Comparison of ENCODE assay signal across 8 cellular contexts in genomic region chr12:112012775-112013600, GRCh38. TPM values are rescaled to one million over a fixed set of nuclear protein-coding genes. Genes with fewer than 3 reads are reported as not detected.
DNase-seq lines count a peak whose midpoint lies in the region; ATAC-seq, FAIRE-seq and TF ChIP-seq lines count a peak whose summit lies in the region.

ERP29 (plus strand) TSS chr12:112013426; CDS start chr12:112013466, 40 bp downstream.
TMEM116 (minus strand) TSS chr12:112013165; CDS start chr12:112005270, 7,895 bp downstream.

- intact Hi-C loops in kidney (cut with DNase I), result no loop called here

- H3K9ac ChIP-seq in kidney (ENCODE audit: low read length in 2 of 2), result peak within 1 kb of the TSS; percentile 98 to 99

- ATAC-seq in GM19025 (IDR thresholded peaks at IDR 0.05; ENCODE audit: low read depth, unreplicated experiment), result peak; percentile 61
- peak; percentile 66 for ATAC-seq in HG03342 (IDR thresholded peaks at IDR 0.05; ENCODE audit: unreplicated experiment)
- ATAC-seq in activated CD4-positive, CD25-positive, alpha-beta regulatory T cell treated with anti-CD3 and anti-CD28 coated beads, Interleukin-2, amount 50 U/mL, for 24 hours, result peak; percentile 83 to 86

- no peaks in the 10 kb centered on the region for H3K9me3 ChIP-seq in kidney (ENCODE audit: control insufficient read depth in 1 of 2, low read length in 2 of 2)

- H3K27ac ChIP-seq in kidney (ENCODE audit: low read depth in 2 of 2, low read length in 2 of 2), result peak within 1 kb of the TSS; percentile 97

- H3K4me3 ChIP-seq in kidney (ENCODE audit: low read length in 2 of 2), result peak within 1 kb of the TSS; percentile 94 to 96

- peaks cover 14 to 16% of the 10 kb centered on the region in 2 donors for H3K4me1 ChIP-seq in kidney (ENCODE audit: control insufficient read depth in 1 of 2, insufficient read depth in 1 of 2, low read depth in 1 of 2, low read length in 2 of 2)

- FAIRE-seq in kidney (lab: Jason Lieb, UNC), result no peak

- peak; percentile 45 for TF ChIP-seq CTCF in kidney (IDR thresholded peaks at IDR 0.05; ENCODE audit: borderline replicate concordance, extremely low read depth, insufficient read depth)

- peaks cover 3 to 6% of the 10 kb centered on the region in 2 donors for H3K36me3 ChIP-seq in kidney (ENCODE audit: control insufficient read depth in 1 of 2, insufficient read depth in 2 of 2, low read length in 2 of 2)

- DNase-seq in AG20443 (ENCODE audit: low spot score) (peak; percentile 100), NCI-H446 (lab: John Stamatoyannopoulos, UW) (peak; percentile 97 to 99), cerebellar cortex (ENCODE audit: low spot score) (peak; percentile 98), kidney (peak; percentile 100)
- DNase-seq in stimulated activated CD4-positive, alpha-beta T cell treated with anti-CD3 and anti-CD28 coated beads, Interleukin-15, amount 100 ng/mL, for 24 hours, result peak; percentile 100

RNA-seq across cellular contexts. Expression of gene ERP29, which starts in this region (rescaled TPM):
- total RNA-seq in kidney, result 104 TPM
- 220 TPM for polyA plus RNA-seq in kidney (ENCODE audit: insufficient read depth, low read depth, low replicate concordance)

RNA-seq across cellular contexts. Expression of gene TMEM116, which starts in this region (rescaled TPM):
- total RNA-seq in kidney, result 20.2 TPM
- 59.7 TPM for polyA plus RNA-seq in kidney (ENCODE audit: insufficient read depth, low read depth, low replicate concordance)

Comparison
In these comparisons a context has a peak if more than half of its experiments do, and no peak if none do; other contexts are left out.
1. Peak in every context shown above with its lines: DNase-seq, ATAC-seq, H3K4me3 ChIP-seq and H3K27ac ChIP-seq.